Comparison of ENCODE assay signal across 18 cellular contexts in genomic region chr1:21925334-21925940, GRCh38. TPM values are rescaled to one million over a fixed set of nuclear protein-coding genes. Genes with fewer than 3 reads are reported as not detected.
DNase-seq lines count a peak whose midpoint lies in the region; TF ChIP-seq lines count a peak whose summit lies in the region.
"Had no signal": no experiment of that assay in that cellular context is flagged by ENCODE, and none has a peak within 500 bp of the region (broad histone marks: within the 10 kb centered on the region; RNA-seq: fewer than 3 reads in every experiment).

No MANE protein-coding gene starts in this region.

- H3K4me3 ChIP-seq in HL-60 (replicated peaks; ENCODE audit: insufficient read depth, low read length) (no peak overlapping the region), duodenal mucosa (ENCODE audit: low read depth in 1 of 2, low read length in 2 of 2) (peak overlapping the region; percentile 16 to 18), muscle layer of colon (ENCODE audit: low read depth in 1 of 2, low read length in 2 of 2) (no peak overlapping the region), subcutaneous abdominal adipose tissue (ENCODE audit: low read depth in 1 of 5, low read length in 5 of 5) (peak overlapping the region in 1 of 5 donors; percentile 10), BE2C (ENCODE audit: low read depth, low read length) (no peak overlapping the region)
- H3K4me3 ChIP-seq: HAP-1 had no signal

- H3K4me1 ChIP-seq in duodenal mucosa (ENCODE audit: control insufficient read depth in 1 of 2, insufficient read depth in 2 of 2, low read length in 2 of 2): peaks cover 82 to 83% of the 10 kb centered on the region in 2 donors
- H3K4me1 ChIP-seq in muscle layer of colon (ENCODE audit: insufficient read depth, low read length): peaks cover 92% of the 10 kb centered on the region
- peaks cover 47 to 98% (median 86%) of the 10 kb centered on the region in 5 donors for H3K4me1 ChIP-seq in subcutaneous abdominal adipose tissue (ENCODE audit: control insufficient read depth in 5 of 5, insufficient read depth in 5 of 5, low read length in 5 of 5)
- no peaks in the 10 kb centered on the region for H3K4me1 ChIP-seq in BE2C
- H3K4me1 ChIP-seq: HAP-1 had no signal

- H3K27ac ChIP-seq in HL-60 (replicated peaks) (peak overlapping the region; percentile 82), duodenal mucosa (ENCODE audit: low read depth, low read length) (no peak overlapping the region), muscle layer of colon (ENCODE audit: low read depth, low read length) (peak overlapping the region; percentile 56), subcutaneous abdominal adipose tissue (ENCODE audit: low read depth, low read length) (peak overlapping the region; percentile 95)

- H3K9ac ChIP-seq in duodenal mucosa (ENCODE audit: low read depth in 1 of 2, low read length in 2 of 2) (peak overlapping the region in 1 of 2 donors; percentile 43), muscle layer of colon (ENCODE audit: low read length) (peak overlapping the region; percentile 67), subcutaneous abdominal adipose tissue (ENCODE audit: low read length in 5 of 5) (peak overlapping the region in 3 of 5 donors; percentile 1 to 20 (median 3))

- DNase-seq in HL-60 (ENCODE audit: low read depth in 1 of 2, low spot score in 1 of 2) (no peak), NCI-H345 (lab: John Stamatoyannopoulos, UW) (no peak), BE2C (no peak)
- DNase-seq in activated CD8-positive, alpha-beta memory T cell treated with anti-CD3 and anti-CD28 coated beads, Interleukin-2, amount 50 U/mL, for 4 hours: no peak
- DNase-seq in effector CD4-positive, alpha-beta T cell: no peak
- DNase-seq: activated CD4-positive, alpha-beta T cell treated with anti-CD3 and anti-CD28 coated beads, Interleukin-2, amount 50 U/mL, for 48 hours; DMS79 treated with DMSO at 0.1 percent for 48 hours; hypothalamus; natural killer cell; NCI-H1092 treated with DMSO at 0.1 percent for 48 hours; NCI-H446; stimulated activated CD4-positive, alpha-beta T cell treated with anti-CD3 and anti-CD28 coated beads, Interleukin-4, amount 100 ng/mL, for 4 hours had no signal

- TF ChIP-seq CTCF in HL-60 (IDR thresholded peaks at IDR 0.05; ENCODE audit: insufficient read depth, low read length): no peak
- no peak for TF ChIP-seq CTCF in BE2C (IDR thresholded peaks at IDR 0.05; ENCODE audit: low read depth, low read length)

- H3K9me3 ChIP-seq in duodenal mucosa (ENCODE audit: control insufficient read depth in 1 of 2, low read length in 2 of 2) (no peaks in the 10 kb centered on the region), muscle layer of colon (ENCODE audit: low read length) (no peaks in the 10 kb centered on the region), subcutaneous abdominal adipose tissue (ENCODE audit: control insufficient read depth in 5 of 5, low read length in 5 of 5) (no peaks in the 10 kb centered on the region), BE2C (no peaks in the 10 kb centered on the region)
- H3K9me3 ChIP-seq: HAP-1 had no signal

- H3K36me3 ChIP-seq in duodenal mucosa (ENCODE audit: control insufficient read depth in 1 of 2, insufficient read depth in 2 of 2, low read length in 2 of 2) (no peaks in the 10 kb centered on the region), muscle layer of colon (ENCODE audit: insufficient read depth, low read length) (peaks cover 10% of the 10 kb centered on the region), subcutaneous abdominal adipose tissue (ENCODE audit: control insufficient read depth in 5 of 5, insufficient read depth in 5 of 5, low read length in 5 of 5) (peaks cover 0 to 36% (median 5%) of the 10 kb centered on the region in 5 donors), BE2C (no peaks in the 10 kb centered on the region)
- H3K36me3 ChIP-seq: HAP-1 had no signal

- H3K27me3 ChIP-seq in HL-60 (ENCODE audit: insufficient read depth, poor library complexity, severe bottlenecking) (no peaks in the 10 kb centered on the region), duodenal mucosa (ENCODE audit: control insufficient read depth in 1 of 2, insufficient read depth in 2 of 2, low read length in 2 of 2) (no peaks in the 10 kb centered on the region), muscle layer of colon (ENCODE audit: control insufficient read depth in 1 of 2, insufficient read depth in 2 of 2, low read length in 2 of 2) (no peaks in the 10 kb centered on the region), subcutaneous abdominal adipose tissue (ENCODE audit: control insufficient read depth in 5 of 5, insufficient read depth in 4 of 5, low read length in 5 of 5) (no peaks in the 10 kb centered on the region), BE2C (no peaks in the 10 kb centered on the region)

RNA-seq across cellular contexts. Expression of gene HSPG2, which starts 11.7 kb away (rescaled TPM):
- 1.8 TPM for polyA plus RNA-seq in BE2C (2012; ENCODE audit: insufficient read depth, insufficient read length, low read depth)

RNA-seq across cellular contexts. Expression of gene CELA3B, which starts 51.4 kb away (rescaled TPM):
- not detected for polyA plus RNA-seq in BE2C (2012; ENCODE audit: insufficient read depth, insufficient read length, low read depth)
- polyA plus RNA-seq: BJ, IgD-negative memory B cell had no signal

Comparison
In these comparisons a context has a peak if more than half of its experiments do, and no peak if none do; other contexts are left out.
1. H3K4me3 ChIP-seq: peak in duodenal mucosa (2 of 2); none in HL-60 (single experiment), muscle layer of colon (0 of 2) and BE2C (single experiment).